Comparison of ENCODE assay signal across 15 cellular contexts in genomic region chr10:80491251-80492102, GRCh38. TPM values are rescaled to one million over a fixed set of nuclear protein-coding genes. Genes with fewer than 3 reads are reported as not detected.
DNase-seq lines count a peak whose midpoint lies in the region; ATAC-seq and TF ChIP-seq lines count a peak whose summit lies in the region.
"Had no signal": no experiment of that assay in that cellular context is flagged by ENCODE, and none has a peak within 500 bp of the region (broad histone marks: within the 10 kb centered on the region; RNA-seq: fewer than 3 reads in every experiment).

No MANE protein-coding gene starts in this region.

- POLR2A ChIA-PET in activated CD8-positive, alpha-beta T cell treated with anti-CD3 and anti-CD28 coated beads for 36 hours (lab: Charles Lee), result interaction anchor here (0.5 to 11.5 kb wide), 3 partner anchors 8 to 70 kb away, joined by 3 to 223 read pairs (median 9); no protein-coding TSS in a partner anchor

- DNase-seq in activated T-cell treated with anti-CD3 and anti-CD28 coated beads, Interleukin-2, amount 50 U/mL, for 24 hours, result peak; percentile 25
- DNase-seq in activated T-cell treated with anti-CD3 and anti-CD28 coated beads, Interleukin-2, amount 50 U/mL, for 72 hours, result no peak
- DNase-seq in activated CD8-positive, alpha-beta T cell treated with anti-CD3 and anti-CD28 coated beads for 36 hours, result no peak
- no peak for DNase-seq in left ventricle myocardium superior
- DNase-seq in substantia nigra (lab: John Stamatoyannopoulos, UW), result peak in 4 of 49 donors; percentile 21 to 59 (median 46)
- no peak for DNase-seq in NCI-H510A treated with DMSO at 0.1 percent for 48 hours (lab: John Stamatoyannopoulos, UW)
- no peak for DNase-seq in NCI-H2171 treated with DMSO at 0.1 percent for 48 hours (lab: John Stamatoyannopoulos, UW)
- DNase-seq in NCI-H1930 (lab: John Stamatoyannopoulos, UW), result no peak
- DNase-seq: activated T-cell treated with anti-CD3 and anti-CD28 coated beads, Interleukin-2, amount 50 U/mL, for 4 hours; effector CD4-positive, alpha-beta T cell; hypothalamus; NCI-H2107; SK-N-SH; stimulated activated CD4-positive, alpha-beta T cell treated with anti-CD3 and anti-CD28 coated beads, Interleukin-4, amount 100 ng/mL, for 1 hour had no signal

- no peak overlapping the region for H3K4me3 Mint-ChIP-seq in activated T-cell treated with anti-CD3 and anti-CD28 coated beads, Interleukin-2, amount 50 U/mL, for 24 hours
- no peak overlapping the region for H3K4me3 Mint-ChIP-seq in activated T-cell treated with anti-CD3 and anti-CD28 coated beads, Interleukin-2, amount 50 U/mL, for 72 hours
- H3K4me3 Mint-ChIP-seq in activated CD8-positive, alpha-beta T cell treated with anti-CD3 and anti-CD28 coated beads for 36 hours, result no peak overlapping the region
- H3K4me3 Mint-ChIP-seq: activated T-cell treated with anti-CD3 and anti-CD28 coated beads, Interleukin-2, amount 50 U/mL, for 4 hours; neural crest cell had no signal

- peak overlapping the region; percentile 62 for H3K27ac ChIP-seq in substantia nigra (ENCODE audit: low read depth, low read length, poor library complexity, severe bottlenecking)

- peak overlapping the region; percentile 32 for H3K27ac Mint-ChIP-seq in activated T-cell treated with anti-CD3 and anti-CD28 coated beads, Interleukin-2, amount 50 U/mL, for 24 hours
- no peak overlapping the region for H3K27ac Mint-ChIP-seq in activated T-cell treated with anti-CD3 and anti-CD28 coated beads, Interleukin-2, amount 50 U/mL, for 72 hours
- H3K27ac Mint-ChIP-seq in activated CD8-positive, alpha-beta T cell treated with anti-CD3 and anti-CD28 coated beads for 36 hours, result peak overlapping the region; percentile 52

- no peaks in the 10 kb centered on the region for H3K9me3 Mint-ChIP-seq in activated T-cell treated with anti-CD3 and anti-CD28 coated beads, Interleukin-2, amount 50 U/mL, for 24 hours
- peaks cover 0 to under 1% of the 10 kb centered on the region in 2 donors for H3K9me3 Mint-ChIP-seq in activated T-cell treated with anti-CD3 and anti-CD28 coated beads, Interleukin-2, amount 50 U/mL, for 72 hours
- peaks cover 3% of the 10 kb centered on the region for H3K9me3 Mint-ChIP-seq in activated CD8-positive, alpha-beta T cell treated with anti-CD3 and anti-CD28 coated beads for 36 hours
- H3K9me3 Mint-ChIP-seq: neural crest cell had no signal

- ATAC-seq in activated T-cell treated with anti-CD3 and anti-CD28 coated beads, Interleukin-2, amount 50 U/mL, for 72 hours (replicated peaks in 1 of 2), result no peak
- no peak for ATAC-seq in activated CD8-positive, alpha-beta T cell treated with anti-CD3 and anti-CD28 coated beads for 36 hours
- peak; percentile 33 for ATAC-seq in left ventricle myocardium superior
- ATAC-seq: activated T-cell treated with anti-CD3 and anti-CD28 coated beads, Interleukin-2, amount 50 U/mL, for 4 hours had no signal

- peaks cover 99% of the 10 kb centered on the region for H3K4me1 Mint-ChIP-seq in activated T-cell treated with anti-CD3 and anti-CD28 coated beads, Interleukin-2, amount 50 U/mL, for 24 hours (ENCODE audit: low read depth)
- H3K4me1 Mint-ChIP-seq in activated T-cell treated with anti-CD3 and anti-CD28 coated beads, Interleukin-2, amount 50 U/mL, for 72 hours (ENCODE audit: low read depth), result peaks cover 99% of the 10 kb centered on the region
- peaks cover 96% of the 10 kb centered on the region for H3K4me1 Mint-ChIP-seq in activated CD8-positive, alpha-beta T cell treated with anti-CD3 and anti-CD28 coated beads for 36 hours (ENCODE audit: low read depth)

- CTCF ChIA-PET in activated CD8-positive, alpha-beta T cell treated with anti-CD3 and anti-CD28 coated beads for 36 hours (lab: Charles Lee), result interaction anchor here (0.9 to 11.4 kb wide), 4 partner anchors 10 to 46 kb away, joined by 3 to 154 read pairs (median 4); no protein-coding TSS in a partner anchor

- no peaks in the 10 kb centered on the region for H3K27me3 Mint-ChIP-seq in activated T-cell treated with anti-CD3 and anti-CD28 coated beads, Interleukin-2, amount 50 U/mL, for 24 hours
- no peaks in the 10 kb centered on the region for H3K27me3 Mint-ChIP-seq in activated T-cell treated with anti-CD3 and anti-CD28 coated beads, Interleukin-2, amount 50 U/mL, for 72 hours (ENCODE audit: low read depth)
- no peaks in the 10 kb centered on the region for H3K27me3 Mint-ChIP-seq in activated CD8-positive, alpha-beta T cell treated with anti-CD3 and anti-CD28 coated beads for 36 hours

- peaks cover 75% of the 10 kb centered on the region for H3K36me3 Mint-ChIP-seq in activated T-cell treated with anti-CD3 and anti-CD28 coated beads, Interleukin-2, amount 50 U/mL, for 24 hours (ENCODE audit: low read depth)
- peaks cover 13 to 32% of the 10 kb centered on the region in 2 donors for H3K36me3 Mint-ChIP-seq in activated T-cell treated with anti-CD3 and anti-CD28 coated beads, Interleukin-2, amount 50 U/mL, for 72 hours (ENCODE audit: insufficient read depth in 2 of 2)
- H3K36me3 Mint-ChIP-seq in activated CD8-positive, alpha-beta T cell treated with anti-CD3 and anti-CD28 coated beads for 36 hours (ENCODE audit: low read depth), result peaks cover 75% of the 10 kb centered on the region

- no peak for TF ChIP-seq CTCF in activated CD8-positive, alpha-beta T cell treated with anti-CD3 and anti-CD28 coated beads for 36 hours (IDR thresholded peaks at IDR 0.05)

- intact Hi-C loops in activated CD8-positive, alpha-beta T cell treated with anti-CD3 and anti-CD28 coated beads for 36 hours (cut with micrococcal nuclease), result no loop called here
- intact Hi-C loops in left ventricle myocardium superior (cut with micrococcal nuclease), result no loop called here

RNA-seq across cellular contexts. Expression of gene TSPAN14, which starts 37.4 kb away (rescaled TPM):
- 10 to 100 TPM; 44.2 to 47.8 TPM for total RNA-seq in activated T-cell treated with anti-CD3 and anti-CD28 coated beads, Interleukin-2, amount 50 U/mL, for 72 hours
- 10 to 100 TPM; 43.9 to 45.5 TPM for total RNA-seq in activated CD8-positive, alpha-beta T cell treated with anti-CD3 and anti-CD28 coated beads for 36 hours
- 41.2 TPM for total RNA-seq in left ventricle myocardium superior

RNA-seq across cellular contexts. Expression of gene SH2D4B, which starts 46.2 kb away (rescaled TPM):
- total RNA-seq in activated T-cell treated with anti-CD3 and anti-CD28 coated beads, Interleukin-2, amount 50 U/mL, for 72 hours, result under 1 TPM; 0.34 to 0.46 TPM
- total RNA-seq in activated CD8-positive, alpha-beta T cell treated with anti-CD3 and anti-CD28 coated beads for 36 hours, result under 1 TPM; 0.11 to 0.20 TPM
- total RNA-seq in left ventricle myocardium superior, result not detected
